ENCODE assay signal across 21 cellular contexts in genomic region chr7:91137969-91138368, GRCh38.
"Had no signal": no experiment of that assay in that cellular context is flagged by ENCODE, and none has a peak within 500 bp of the region (broad histone marks: within the 10 kb centered on the region; RNA-seq: fewer than 3 reads in every experiment).

No MANE protein-coding gene starts in this region.

- DNase-seq: KBM-7, MV-4-11, NCI-H1048, NCI-H1436 treated with DMSO at 0.1 percent for 48 hours, NCI-H187, NCI-H2029, NCI-H2081 treated with DMSO at 0.1 percent for 48 hours, NCI-H2171, NCI-H226, NCI-H446, NCI-H510A, NCI-H524 treated with DMSO at 0.1 percent for 48 hours, NCI-H774, Right ventricle myocardium superior, RPMI8226, SIG-M5, SW 1271, T-cell had no signal

- H3K4me1 Mint-ChIP-seq: T-cell had no signal

- H3K36me3 ChIP-seq: SJSA1 had no signal

- ATAC-seq: T-cell had no signal

- H3K9me3 ChIP-seq: SJSA1 had no signal

- H3K27ac ChIP-seq: HL-60, SJSA1, SK-N-MC had no signal

- H3K36me3 Mint-ChIP-seq: T-cell had no signal

- H3K9me3 Mint-ChIP-seq: T-cell had no signal

- H3K4me3 Mint-ChIP-seq: T-cell had no signal

- H3K27ac Mint-ChIP-seq: T-cell had no signal

- H3K4me3 ChIP-seq: SJSA1, SK-N-MC had no signal

- H3K27me3 ChIP-seq: SJSA1 had no signal

- H3K27me3 Mint-ChIP-seq: T-cell had no signal
